1 cellular context compared by ENCODE assay signal in the genomic region with DNA sequence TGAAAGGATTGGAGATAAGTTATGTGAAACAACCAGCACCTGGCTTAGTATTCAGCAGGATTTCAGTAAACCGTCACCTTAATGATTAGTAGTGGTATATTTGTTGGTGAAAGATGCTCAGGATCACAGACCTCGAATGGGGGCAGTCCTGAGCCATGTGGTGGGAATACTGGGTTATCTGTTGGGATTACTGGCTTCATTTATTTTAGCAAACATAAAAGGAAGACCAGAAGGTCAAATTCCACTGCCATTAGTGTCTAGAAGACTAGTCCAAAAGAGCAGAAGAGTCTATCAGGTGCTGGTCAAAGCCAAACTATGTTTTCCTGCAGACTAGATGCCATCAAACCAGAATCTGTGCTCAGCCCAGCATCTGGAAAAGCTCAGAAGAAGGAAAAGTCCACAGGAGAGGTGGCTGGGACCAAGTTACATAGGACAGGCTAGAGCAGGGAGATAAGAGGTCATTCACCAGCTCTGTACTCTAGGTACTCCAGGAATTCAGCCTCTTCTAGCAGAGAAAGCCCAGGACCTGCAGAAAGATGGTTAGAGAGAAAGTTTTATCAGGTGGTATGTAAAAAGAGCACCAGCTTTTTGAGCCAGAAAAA.
TF ChIP-seq lines count a peak whose summit lies in the region.

No MANE protein-coding gene starts in this region.

TF ChIP-seq in IMR-90, 13 proteins besides CTCF, POLR2A, EP300 and RAD21 (continued from another document):
- TF ChIP-seq, protein P1, sequence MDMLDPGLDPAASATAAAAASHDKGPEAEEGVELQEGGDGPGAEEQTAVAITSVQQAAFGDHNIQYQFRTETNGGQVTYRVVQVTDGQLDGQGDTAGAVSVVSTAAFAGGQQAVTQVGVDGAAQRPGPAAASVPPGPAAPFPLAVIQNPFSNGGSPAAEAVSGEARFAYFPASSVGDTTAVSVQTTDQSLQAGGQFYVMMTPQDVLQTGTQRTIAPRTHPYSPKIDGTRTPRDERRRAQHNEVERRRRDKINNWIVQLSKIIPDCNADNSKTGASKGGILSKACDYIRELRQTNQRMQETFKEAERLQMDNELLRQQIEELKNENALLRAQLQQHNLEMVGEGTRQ (IDR thresholded peaks at IDR 0.05; ENCODE audit: low read depth, low read length): no peak
- TF ChIP-seq BHLHE40 (IDR thresholded peaks at IDR 0.05; ENCODE audit: low read depth, low read length): no peak
- TF ChIP-seq, protein P2, sequence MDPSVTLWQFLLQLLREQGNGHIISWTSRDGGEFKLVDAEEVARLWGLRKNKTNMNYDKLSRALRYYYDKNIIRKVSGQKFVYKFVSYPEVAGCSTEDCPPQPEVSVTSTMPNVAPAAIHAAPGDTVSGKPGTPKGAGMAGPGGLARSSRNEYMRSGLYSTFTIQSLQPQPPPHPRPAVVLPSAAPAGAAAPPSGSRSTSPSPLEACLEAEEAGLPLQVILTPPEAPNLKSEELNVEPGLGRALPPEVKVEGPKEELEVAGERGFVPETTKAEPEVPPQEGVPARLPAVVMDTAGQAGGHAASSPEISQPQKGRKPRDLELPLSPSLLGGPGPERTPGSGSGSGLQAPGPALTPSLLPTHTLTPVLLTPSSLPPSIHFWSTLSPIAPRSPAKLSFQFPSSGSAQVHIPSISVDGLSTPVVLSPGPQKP (IDR thresholded peaks at IDR 0.05; ENCODE audit: borderline replicate concordance, low read depth, low read length): no peak
- no peak for TF ChIP-seq SMC3 (IDR thresholded peaks at IDR 0.05; ENCODE audit: low read depth, low read length)
- no peak for TF ChIP-seq CEBPB (IDR thresholded peaks at IDR 0.05; ENCODE audit: low read depth, low read length)
